39 cellular contexts compared by ENCODE assay signal in the genomic region with DNA sequence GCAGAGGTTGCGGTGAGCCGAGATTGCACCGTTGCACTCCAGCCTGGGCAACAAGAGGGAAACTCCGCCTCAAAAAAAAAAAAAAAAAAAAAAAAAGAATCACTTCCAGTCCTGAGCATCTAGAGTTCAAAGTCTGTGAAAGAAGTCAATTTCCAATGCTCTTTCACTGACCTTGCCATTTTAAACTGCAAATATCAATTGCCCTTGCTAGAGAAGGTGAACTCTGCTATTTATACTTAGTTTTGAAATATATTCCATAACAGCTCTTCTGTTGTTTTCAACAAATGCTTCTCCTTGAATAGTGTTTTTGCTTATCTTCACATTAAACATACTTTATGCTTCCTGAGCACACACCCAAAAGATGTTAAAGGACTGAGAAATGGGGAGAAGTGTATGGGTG.
"Had no signal": no experiment of that assay in that cellular context is flagged by ENCODE, and none has a peak within 500 bp of the region (broad histone marks: within the 10 kb centered on the region; RNA-seq: fewer than 3 reads in every experiment).

No MANE protein-coding gene starts in this region.

- H3K27me3 Mint-ChIP-seq: activated naive CD4-positive, alpha-beta T cell treated with anti-CD3 and anti-CD28 coated beads, Interleukin-2, amount 10 ng/mL, durations not matched to agents 7 days and 5 days; activated naive CD8-positive, alpha-beta T cell; activated naive CD8-positive, alpha-beta T cell treated with anti-CD3 and anti-CD28 coated beads, Interleukin-2, amount 50 U/mL, for 24 hours; activated T-cell treated with anti-CD3 and anti-CD28 coated beads, Interleukin-2, amount 50 U/mL, for 24 hours; brain had no signal

- H3K27ac Mint-ChIP-seq: activated naive CD4-positive, alpha-beta T cell treated with anti-CD3 and anti-CD28 coated beads for 36 hours; activated naive CD4-positive, alpha-beta T cell treated with anti-CD3 and anti-CD28 coated beads, Interleukin-2, amount 10 ng/mL, durations not matched to agents 7 days and 5 days; activated naive CD4-positive, alpha-beta T cell treated with anti-CD3 and anti-CD28 coated beads, Interleukin-2, amount 50 U/mL, for 24 hours; activated naive CD4-positive, alpha-beta T cell treated with anti-CD3 and anti-CD28 coated beads, Interleukin-2, amount 50 U/mL, for 72 hours; activated naive CD8-positive, alpha-beta T cell; activated naive CD8-positive, alpha-beta T cell treated with anti-CD3 and anti-CD28 coated beads for 36 hours; activated naive CD8-positive, alpha-beta T cell treated with anti-CD3 and anti-CD28 coated beads, Interleukin-2, amount 10 ng/mL, durations not matched to agents 7 days and 5 days; activated naive CD8-positive, alpha-beta T cell treated with anti-CD3 and anti-CD28 coated beads, Interleukin-2, amount 50 U/mL, for 24 hours; activated T-cell treated with anti-CD3 and anti-CD28 coated beads, Interleukin-2, amount 50 U/mL, for 24 hours; activated T-cell treated with anti-CD3 and anti-CD28 coated beads, Interleukin-2, amount 50 U/mL, for 72 hours; activated T-helper 1 cell treated with anti-CD3 and anti-CD28 coated beads, Interleukin-12 subunit alpha, Interleukin-12 subunit beta, Interleukin-2, Interleukin-4 antibody, amounts not matched to agents 30 ng/mL and 10 ng/mL and 1 ng/mL, durations not matched to agents 14 hours and 24 hours and 36 hours; activated T-helper 17 cell treated with anti-CD3 and anti-CD28 coated beads, Interleukin-2, amount 50 U/mL, for 72 hours; activated T-helper 2 cell treated with anti-CD3 and anti-CD28 coated beads, Interferon-gamma antibody, Interleukin-2, Interleukin-4, amounts not matched to agents 10 μg/mL and 5 μg/mL and 100 μg/mL, durations not matched to agents 14 hours and 24 hours and 36 hours had no signal

- ATAC-seq: activated naive CD4-positive, alpha-beta T cell treated with anti-CD3 and anti-CD28 coated beads, Interleukin-2, amount 50 U/mL, for 72 hours; activated naive CD8-positive, alpha-beta T cell treated with anti-CD3 and anti-CD28 coated beads, Interleukin-2, amount 50 U/mL, for 24 hours; activated T-cell treated with anti-CD3 and anti-CD28 coated beads, Interleukin-2, amount 50 U/mL, for 4 hours; activated T-cell treated with anti-CD3 and anti-CD28 coated beads, Interleukin-2, amount 50 U/mL, for 72 hours; activated T-helper 17 cell treated with anti-CD3 and anti-CD28 coated beads, Interleukin-2, amount 50 U/mL, for 72 hours; body of pancreas had no signal

- H3K36me3 ChIP-seq: adrenal gland, ascending aorta, brain microvascular endothelial cell, breast epithelium, cardiac muscle cell had no signal

- FAIRE-seq: astrocyte, bronchial epithelial cell had no signal

- H3K4me3 ChIP-seq: adrenal gland, ascending aorta, body of pancreas, breast epithelium, cardiac muscle cell had no signal

- H3K4me3 Mint-ChIP-seq: activated naive CD4-positive, alpha-beta T cell treated with anti-CD3 and anti-CD28 coated beads for 36 hours; activated naive CD4-positive, alpha-beta T cell treated with anti-CD3 and anti-CD28 coated beads, Interleukin-2, amount 10 ng/mL, durations not matched to agents 7 days and 5 days; activated naive CD4-positive, alpha-beta T cell treated with anti-CD3 and anti-CD28 coated beads, Interleukin-2, amount 50 U/mL, for 24 hours; activated naive CD8-positive, alpha-beta T cell; activated naive CD8-positive, alpha-beta T cell treated with anti-CD3 and anti-CD28 coated beads for 36 hours; activated naive CD8-positive, alpha-beta T cell treated with anti-CD3 and anti-CD28 coated beads, Interleukin-2, amount 10 ng/mL, durations not matched to agents 7 days and 5 days; activated naive CD8-positive, alpha-beta T cell treated with anti-CD3 and anti-CD28 coated beads, Interleukin-2, amount 50 U/mL, for 24 hours; activated T-cell treated with anti-CD3 and anti-CD28 coated beads, Interleukin-2, amount 50 U/mL, for 24 hours; activated T-cell treated with anti-CD3 and anti-CD28 coated beads, Interleukin-2, amount 50 U/mL, for 4 hours; activated T-cell treated with anti-CD3 and anti-CD28 coated beads, Interleukin-2, amount 50 U/mL, for 72 hours; activated T-helper 1 cell treated with anti-CD3 and anti-CD28 coated beads, Interleukin-12 subunit alpha, Interleukin-12 subunit beta, Interleukin-2, Interleukin-4 antibody, amounts not matched to agents 30 ng/mL and 10 ng/mL and 1 ng/mL, durations not matched to agents 14 hours and 24 hours and 36 hours; activated T-helper 17 cell treated with anti-CD3 and anti-CD28 coated beads, Interleukin-2, amount 50 U/mL, for 72 hours; brain; central memory CD8-positive, alpha-beta T cell had no signal

- H3K27ac ChIP-seq: adrenal gland, ascending aorta, body of pancreas, brain microvascular endothelial cell, breast epithelium, cardiac muscle cell had no signal

- H3K36me3 Mint-ChIP-seq: activated naive CD4-positive, alpha-beta T cell treated with anti-CD3 and anti-CD28 coated beads, Interleukin-2, amount 10 ng/mL, durations not matched to agents 7 days and 5 days; activated naive CD4-positive, alpha-beta T cell treated with anti-CD3 and anti-CD28 coated beads, Interleukin-2, amount 50 U/mL, for 24 hours; activated naive CD4-positive, alpha-beta T cell treated with anti-CD3 and anti-CD28 coated beads, Interleukin-2, amount 50 U/mL, for 72 hours; activated naive CD8-positive, alpha-beta T cell; activated naive CD8-positive, alpha-beta T cell treated with anti-CD3 and anti-CD28 coated beads for 36 hours; activated naive CD8-positive, alpha-beta T cell treated with anti-CD3 and anti-CD28 coated beads, Interleukin-2, amount 10 ng/mL, durations not matched to agents 7 days and 5 days had no signal

- H3K4me1 Mint-ChIP-seq: activated naive CD4-positive, alpha-beta T cell treated with anti-CD3 and anti-CD28 coated beads, Interleukin-2, amount 10 ng/mL, durations not matched to agents 7 days and 5 days; activated naive CD4-positive, alpha-beta T cell treated with anti-CD3 and anti-CD28 coated beads, Interleukin-2, amount 50 U/mL, for 24 hours; activated naive CD8-positive, alpha-beta T cell treated with anti-CD3 and anti-CD28 coated beads for 36 hours; activated naive CD8-positive, alpha-beta T cell treated with anti-CD3 and anti-CD28 coated beads, Interleukin-2, amount 10 ng/mL, durations not matched to agents 7 days and 5 days; activated naive CD8-positive, alpha-beta T cell treated with anti-CD3 and anti-CD28 coated beads, Interleukin-2, amount 50 U/mL, for 24 hours; activated T-helper 17 cell treated with anti-CD3 and anti-CD28 coated beads, Interleukin-2, amount 50 U/mL, for 72 hours; central memory CD8-positive, alpha-beta T cell had no signal

- H3K4me1 ChIP-seq: adrenal gland, ascending aorta, body of pancreas, breast epithelium had no signal

- DNase-seq: activated effector memory CD4-positive, alpha-beta T cell treated with anti-CD3 and anti-CD28 coated beads, Interleukin-2, amount 50 U/mL, for 16 hours; activated effector memory CD4-positive, alpha-beta T cell treated with Interleukin-2 at 50 U/mL for 16 hours; activated gamma-delta T cell; activated gamma-delta T cell treated with Interleukin-2 at 50 U/mL for 16 hours; activated naive CD4-positive, alpha-beta T cell; activated naive CD4-positive, alpha-beta T cell treated with anti-CD3 and anti-CD28 coated beads for 36 hours; activated naive CD4-positive, alpha-beta T cell treated with anti-CD3 and anti-CD28 coated beads, Interleukin-2, amount 10 ng/mL, durations not matched to agents 7 days and 5 days; activated naive CD4-positive, alpha-beta T cell treated with anti-CD3 and anti-CD28 coated beads, Interleukin-2, amount 50 U/mL, for 16 hours; activated naive CD4-positive, alpha-beta T cell treated with Interleukin-2 at 50 U/mL for 16 hours; activated naive CD8-positive, alpha-beta T cell treated with anti-CD3 and anti-CD28 coated beads for 36 hours; activated naive CD8-positive, alpha-beta T cell treated with anti-CD3 and anti-CD28 coated beads, Interleukin-2, amount 10 ng/mL, durations not matched to agents 7 days and 5 days; activated naive CD8-positive, alpha-beta T cell treated with anti-CD3 and anti-CD28 coated beads, Interleukin-2, amount 50 U/mL, for 24 hours; activated T-cell treated with anti-CD3 and anti-CD28 coated beads, Interleukin-2, amount 50 U/mL, for 24 hours; activated T-cell treated with anti-CD3 and anti-CD28 coated beads, Interleukin-2, amount 50 U/mL, for 4 hours; activated T-cell treated with anti-CD3 and anti-CD28 coated beads, Interleukin-2, amount 50 U/mL, for 48 hours; activated T-cell treated with anti-CD3 and anti-CD28 coated beads, Interleukin-2, amount 50 U/mL, for 72 hours; adrenal gland; amniotic stem cell; amygdala; anterior cingulate cortex; aorta; body of pancreas; brain microvascular endothelial cell; caudate nucleus; central memory CD4-positive, alpha-beta T cell; cerebellar nuclear complex had no signal

- H3K9me3 Mint-ChIP-seq: activated naive CD4-positive, alpha-beta T cell treated with anti-CD3 and anti-CD28 coated beads for 36 hours; activated naive CD4-positive, alpha-beta T cell treated with anti-CD3 and anti-CD28 coated beads, Interleukin-2, amount 10 ng/mL, durations not matched to agents 7 days and 5 days; activated naive CD4-positive, alpha-beta T cell treated with anti-CD3 and anti-CD28 coated beads, Interleukin-2, amount 50 U/mL, for 24 hours; activated naive CD4-positive, alpha-beta T cell treated with anti-CD3 and anti-CD28 coated beads, Interleukin-2, amount 50 U/mL, for 72 hours; activated naive CD8-positive, alpha-beta T cell treated with anti-CD3 and anti-CD28 coated beads for 36 hours; activated naive CD8-positive, alpha-beta T cell treated with anti-CD3 and anti-CD28 coated beads, Interleukin-2, amount 10 ng/mL, durations not matched to agents 7 days and 5 days; activated naive CD8-positive, alpha-beta T cell treated with anti-CD3 and anti-CD28 coated beads, Interleukin-2, amount 50 U/mL, for 24 hours; activated T-cell treated with anti-CD3 and anti-CD28 coated beads, Interleukin-2, amount 50 U/mL, for 24 hours; activated T-cell treated with anti-CD3 and anti-CD28 coated beads, Interleukin-2, amount 50 U/mL, for 4 hours; activated T-cell treated with anti-CD3 and anti-CD28 coated beads, Interleukin-2, amount 50 U/mL, for 72 hours; activated T-helper 1 cell treated with anti-CD3 and anti-CD28 coated beads, Interleukin-12 subunit alpha, Interleukin-12 subunit beta, Interleukin-2, Interleukin-4 antibody, amounts not matched to agents 30 ng/mL and 10 ng/mL and 1 ng/mL, durations not matched to agents 14 hours and 24 hours and 36 hours; activated T-helper 17 cell treated with anti-CD3 and anti-CD28 coated beads, Interleukin-2, amount 50 U/mL, for 72 hours; activated T-helper 2 cell treated with anti-CD3 and anti-CD28 coated beads, Interferon-gamma antibody, Interleukin-2, Interleukin-4, amounts not matched to agents 10 μg/mL and 5 μg/mL and 100 μg/mL, durations not matched to agents 14 hours and 24 hours and 36 hours; brain; central memory CD8-positive, alpha-beta T cell had no signal

- H3K9me3 ChIP-seq: adrenal gland, ascending aorta, body of pancreas, breast epithelium had no signal

- H3K27me3 ChIP-seq: adrenal gland, ascending aorta, body of pancreas, brain microvascular endothelial cell, breast epithelium, cardiac muscle cell had no signal
